In genomic region chr17:77963441-77963840, GRCh38 we compare ENCODE assay signal across 8 cellular contexts. TPM values are rescaled to one million over a fixed set of nuclear protein-coding genes. Genes with fewer than 3 reads are reported as not detected.
DNase-seq lines count a peak whose midpoint lies in the region; ATAC-seq, FAIRE-seq and TF ChIP-seq lines count a peak whose summit lies in the region.

No MANE protein-coding gene starts in this region.

- CTCF ChIA-PET in A673 (lab: Charles Lee) (no interaction called here), HEK293 (lab: Yijun Ruan, JAX) (interaction anchor here (0.6 to 4.7 kb wide), 10 partner anchors 9 to 419 kb away, joined by 3 to 28 read pairs (median 4); no protein-coding TSS in a partner anchor)

- H3K36me3 ChIP-seq in A673 (ENCODE audit: insufficient read depth, low read length, poor library complexity, severe bottlenecking) = no peaks in the 10 kb centered on the region
- H3K36me3 ChIP-seq in HEK293 (ENCODE audit: control insufficient read depth in 2 of 2, insufficient read depth in 1 of 2, low read length in 2 of 2) = no peaks in the 10 kb centered on the region

- H3K27me3 ChIP-seq in A673 (replicated peaks; ENCODE audit: insufficient read depth, low read depth, low read length, poor library complexity) = no peaks in the 10 kb centered on the region

- peak; percentile 80 for DNase-seq in A673 (ENCODE audit: low spot score)
- DNase-seq in chondrocyte (ENCODE audit: low spot score) = no peak
- peak; percentile 24 to 87 (median 70) for DNase-seq in naive thymus-derived CD8-positive, alpha-beta T cell
- no peak for DNase-seq in progenitor cell of endocrine pancreas (ENCODE audit: low spot score, unreplicated experiment)
- no peak for DNase-seq in GM19239 (ENCODE audit: insufficient read length, low spot score)

- ATAC-seq in SK-N-SH treated with all-trans-retinoic acid at 6 μM for 48 hours (peak; percentile 93), GM19395 (IDR thresholded peaks at IDR 0.05; ENCODE audit: unreplicated experiment) (no peak)
- ATAC-seq in naive thymus-derived CD8-positive, alpha-beta T cell = peak; percentile 68 to 78

- H3K4me1 ChIP-seq in A673 (ENCODE audit: insufficient read depth, low read length, poor library complexity, severe bottlenecking) (peaks cover 45% of the 10 kb centered on the region), HEK293 (ENCODE audit: control insufficient read depth, insufficient read depth, low read length) (peaks cover 40% of the 10 kb centered on the region)

- no peaks in the 10 kb centered on the region for H3K36me3 Mint-ChIP-seq in chondrocyte (ENCODE audit: low read depth)
- H3K36me3 Mint-ChIP-seq in naive thymus-derived CD8-positive, alpha-beta T cell = peaks cover 0 to 8% (median 0%) of the 10 kb centered on the region in 3 donors
- H3K36me3 Mint-ChIP-seq in progenitor cell of endocrine pancreas (ENCODE audit: insufficient read depth) = peaks cover 1% of the 10 kb centered on the region

- no TSS peak for BruUV-seq in A673 (replicated peaks; lab: Mats Ljungman, UMichigan)

- H3K27ac Mint-ChIP-seq in chondrocyte (ENCODE audit: unreplicated experiment) = peak overlapping the region; percentile 52
- peak overlapping the region in 9 of 10 donors; percentile 58 to 95 (median 84) for H3K27ac Mint-ChIP-seq in naive thymus-derived CD8-positive, alpha-beta T cell
- H3K27ac Mint-ChIP-seq in progenitor cell of endocrine pancreas = no peak overlapping the region

- intact Hi-C loops in A673 (cut with micrococcal nuclease; ENCODE audit: unreplicated experiment) = no loop called here

- peaks cover 47% of the 10 kb centered on the region for H3K4me1 Mint-ChIP-seq in chondrocyte (ENCODE audit: low read depth)
- H3K4me1 Mint-ChIP-seq in naive thymus-derived CD8-positive, alpha-beta T cell = peaks cover 53 to 88% (median 80%) of the 10 kb centered on the region in 4 donors
- H3K4me1 Mint-ChIP-seq in progenitor cell of endocrine pancreas (ENCODE audit: low read depth) = peaks cover 14% of the 10 kb centered on the region

- no peak for FAIRE-seq in GM19239 (lab: Jason Lieb, UNC)

- H3K9me3 ChIP-seq in A673 (ENCODE audit: low read depth, low read length, poor library complexity, severe bottlenecking) (no peaks in the 10 kb centered on the region), HEK293 (ENCODE audit: control insufficient read depth, insufficient read depth, low read depth, low read length) (no peaks in the 10 kb centered on the region)

- H3K27me3 Mint-ChIP-seq in chondrocyte (ENCODE audit: low read depth) (no peaks in the 10 kb centered on the region), progenitor cell of endocrine pancreas (no peaks in the 10 kb centered on the region)
- no peaks in the 10 kb centered on the region for H3K27me3 Mint-ChIP-seq in naive thymus-derived CD8-positive, alpha-beta T cell

- H3K9me3 Mint-ChIP-seq in chondrocyte (ENCODE audit: low read depth) (no peaks in the 10 kb centered on the region), progenitor cell of endocrine pancreas (ENCODE audit: low read depth) (no peaks in the 10 kb centered on the region)
- no peaks in the 10 kb centered on the region for H3K9me3 Mint-ChIP-seq in naive thymus-derived CD8-positive, alpha-beta T cell

- POLR2A ChIA-PET in A673 (lab: Charles Lee; ENCODE audit: low non-redundant PET) (interaction anchor here (0.7 kb wide), 1 partner anchor 41 kb away, joined by 4 read pairs; no protein-coding TSS in a partner anchor), HEK293 (lab: Yijun Ruan, JAX) (interaction anchor here (0.7 kb wide), 1 partner anchor 435 kb away, joined by 3 read pairs; no protein-coding TSS in a partner anchor)
- POLR2A ChIA-PET in naive thymus-derived CD8-positive, alpha-beta T cell (lab: Charles Lee) = interaction anchor here (0.6 to 1.8 kb wide), 10 partner anchors 11 to 239 kb away, joined by 3 to 6 read pairs (median 4); no protein-coding TSS in a partner anchor

- TF ChIP-seq CTCF in A673 (conservative IDR thresholded peaks at IDR 0.05; ENCODE audit: low read depth, low read length) = no peak
- TF ChIP-seq CTCF in HEK293 (tag by site-specific recombination; IDR thresholded peaks at IDR 0.05) = no peak
- TF ChIP-seq CTCF in chondrocyte (IDR thresholded peaks at IDR 0.05) = no peak
- TF ChIP-seq CTCF in progenitor cell of endocrine pancreas (IDR thresholded peaks at IDR 0.05; ENCODE audit: unreplicated experiment) = no peak

- H3K27ac ChIP-seq in A673 (ENCODE audit: low read depth, low read length, poor library complexity, severe bottlenecking) (no peak overlapping the region), HEK293 (ENCODE audit: extremely low read depth, low read depth, low read length) (no peak overlapping the region)

- H3K4me3 Mint-ChIP-seq in chondrocyte (ENCODE audit: unreplicated experiment) (no peak overlapping the region), progenitor cell of endocrine pancreas (ENCODE audit: low read depth) (no peak overlapping the region)
- peak overlapping the region; percentile 56 to 99 (median 82) for H3K4me3 Mint-ChIP-seq in naive thymus-derived CD8-positive, alpha-beta T cell

- H3K4me3 ChIP-seq in A673 (ENCODE audit: low read depth, low read length, poor library complexity, severe bottlenecking) (no peak overlapping the region), HEK293 (ENCODE audit: low read depth, low read length) (no peak overlapping the region)

TF ChIP-seq in HEK293, 187 proteins besides CTCF, POLR2A, EP300 and RAD21 (continues in another document):
- 0 out of 2 replicates have a peak, but pooled peaks have one; percentile 25 for TF ChIP-seq ZBTB44 (tag by site-specific recombination; IDR thresholded peaks at IDR 0.05)
- TF ChIP-seq ZNF660 (tag by site-specific recombination; IDR thresholded peaks at IDR 0.05) = peak; percentile 45; the same call in 1 of the 2 replicates
- TF ChIP-seq GFI1B (tag by site-specific recombination; IDR thresholded peaks at IDR 0.05) = 0 out of 2 replicates have a peak, but pooled peaks have one; percentile 57
- no peak for TF ChIP-seq ZNF202 (tag by site-specific recombination; IDR thresholded peaks at IDR 0.05; ENCODE audit: borderline replicate concordance)
- TF ChIP-seq ZBTB17 (tag by site-specific recombination; IDR thresholded peaks at IDR 0.05) = peak; percentile 59
- TF ChIP-seq ZBTB6 (tag by site-specific recombination; IDR thresholded peaks at IDR 0.05) = peak; percentile 69; the same call in 1 of the 2 replicates

TF ChIP-seq in SK-N-SH treated with all-trans-retinoic acid at 6 μM for 48 hours, 23 proteins besides CTCF, POLR2A, EP300 and RAD21:
- TF ChIP-seq ZC3H10 (CRISPR knock-in tag; IDR thresholded peaks at IDR 0.05) = no peak
- TF ChIP-seq ZFP30 (CRISPR knock-in tag; IDR thresholded peaks at IDR 0.05) = no peak
- TF ChIP-seq TCF4 (CRISPR knock-in tag; IDR thresholded peaks at IDR 0.05; ENCODE audit: borderline replicate concordance) = no peak
- TF ChIP-seq ZNF565 (CRISPR knock-in tag; conservative IDR thresholded peaks at IDR 0.05; ENCODE audit: low read depth) = no peak
- no peak for TF ChIP-seq OSR1 (CRISPR knock-in tag; IDR thresholded peaks at IDR 0.05)
- TF ChIP-seq ESRRG (CRISPR knock-in tag; IDR thresholded peaks at IDR 0.05) = no peak
- TF ChIP-seq TOX (CRISPR knock-in tag; IDR thresholded peaks at IDR 0.05; ENCODE audit: borderline replicate concordance) = no peak
- 0 out of 2 replicates have a peak, but pooled peaks have one; percentile 49 for TF ChIP-seq ZFP3 (CRISPR knock-in tag; IDR thresholded peaks at IDR 0.05)
- no peak for TF ChIP-seq SNAI2 (CRISPR knock-in tag; IDR thresholded peaks at IDR 0.05)
- no peak for TF ChIP-seq CSDC2 (CRISPR knock-in tag; IDR thresholded peaks at IDR 0.05)
- peak; percentile 24; the same call in 1 of the 2 replicates for TF ChIP-seq ISL1 (CRISPR knock-in tag; IDR thresholded peaks at IDR 0.05)

RNA-seq across cellular contexts. Expression of gene TNRC6C, which starts 4.9 kb away (rescaled TPM):
- total RNA-seq in A673 (2021) (26.7 and 30.2 TPM in 2 replicates), chondrocyte (16.8 to 23.9 TPM (median 19.8 TPM) in 3 replicates), progenitor cell of endocrine pancreas (37.4 and 38.3 TPM in 2 replicates)
- 100 to 1,000 TPM; 113 to 116 TPM for total RNA-seq in naive thymus-derived CD8-positive, alpha-beta T cell
- 1 to 10 TPM; 4.9 to 8.6 (median 5.8) TPM for polyA plus RNA-seq in naive thymus-derived CD8-positive, alpha-beta T cell

Comparison
In these comparisons a context has a peak if more than half of its experiments do, and no peak if none do; other contexts are left out.
1. DNase-seq: peak in A673 (single experiment) and naive thymus-derived CD8-positive, alpha-beta T cell (10 of 10); none in chondrocyte (single experiment), progenitor cell of endocrine pancreas (single experiment) and GM19239 (single experiment).
2. H3K4me3 Mint-ChIP-seq: peak in naive thymus-derived CD8-positive, alpha-beta T cell (10 of 10); none in chondrocyte (single experiment) and progenitor cell of endocrine pancreas (single experiment).